ENCODE assay signal across 26 cellular contexts in the genomic region with DNA sequence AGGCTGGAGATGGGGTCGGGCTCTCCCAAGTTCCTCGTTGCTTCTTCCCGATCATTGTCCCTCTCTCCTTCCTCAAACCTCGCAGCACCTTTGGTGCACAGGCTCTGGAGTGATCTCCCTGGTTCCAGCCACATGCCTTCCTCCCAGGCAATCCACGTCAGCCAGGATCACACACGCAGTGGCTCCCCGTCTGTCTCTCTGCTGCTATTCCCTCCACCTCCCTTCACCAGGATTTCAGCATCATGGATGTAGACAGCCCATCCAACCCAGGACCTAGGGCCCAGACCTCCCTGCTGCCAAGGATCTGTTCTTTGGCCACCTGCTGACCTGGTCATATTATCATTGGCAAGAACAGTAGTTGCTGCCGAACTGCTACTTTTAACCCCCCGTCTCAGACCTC.
"Had no signal": no experiment of that assay in that cellular context is flagged by ENCODE, and none has a peak within 500 bp of the region (broad histone marks: within the 10 kb centered on the region; RNA-seq: fewer than 3 reads in every experiment).

No MANE protein-coding gene starts in this region.

- H3K4me1 Mint-ChIP-seq: naive B cell; naive thymus-derived CD8-positive, alpha-beta T cell; stimulated activated effector memory CD8-positive, alpha-beta T cell treated with anti-CD3 and anti-CD28 coated beads, Interleukin-12 subunit alpha, Interleukin-12 subunit beta, amount 100 ng/mL, for 72 hours had no signal

- H3K27ac ChIP-seq: neutrophil, pancreas, psoas muscle, right lobe of liver, sigmoid colon, stomach, thoracic aorta, thyroid gland, tibial nerve, upper lobe of left lung, vagina had no signal

- H3K4me1 ChIP-seq: pancreas, psoas muscle, right lobe of liver, sigmoid colon, stomach, thyroid gland, tibial nerve, upper lobe of left lung, vagina had no signal

- H3K36me3 ChIP-seq: neutrophil, pancreas, right lobe of liver, sigmoid colon, stomach, thoracic aorta, thyroid gland, tibial nerve, upper lobe of left lung, vagina had no signal

- H3K36me3 Mint-ChIP-seq: naive B cell; naive thymus-derived CD8-positive, alpha-beta T cell; stimulated activated effector memory CD8-positive, alpha-beta T cell treated with anti-CD3 and anti-CD28 coated beads, Interleukin-12 subunit alpha, Interleukin-12 subunit beta, amount 100 ng/mL, for 72 hours; stimulated activated naive B cell treated with anti-CD40 and anti-IgM and Interleukin-4, amounts not matched to agents 10 μg/mL and 1 μg/mL and 100 μg/mL, for 72 hours had no signal

- H3K9me3 ChIP-seq: neutrophil, pancreas, psoas muscle, right lobe of liver, sigmoid colon, stomach, thoracic aorta, thyroid gland, tibial nerve, upper lobe of left lung, vagina had no signal

- H3K27me3 ChIP-seq: neutrophil, pancreas, right lobe of liver, sigmoid colon, thyroid gland, upper lobe of left lung, vagina had no signal

- H3K4me3 Mint-ChIP-seq: naive B cell; naive thymus-derived CD8-positive, alpha-beta T cell; nephron; stimulated activated effector memory CD8-positive, alpha-beta T cell treated with anti-CD3 and anti-CD28 coated beads, Interleukin-12 subunit alpha, Interleukin-12 subunit beta, amount 100 ng/mL, for 72 hours; stimulated activated naive B cell treated with anti-CD40 and anti-IgM and Interleukin-4, amounts not matched to agents 10 μg/mL and 1 μg/mL and 100 μg/mL, for 72 hours; stimulated activated naive CD8-positive, alpha-beta T cell treated with anti-CD3 and anti-CD28 coated beads, Interleukin-15, Interleukin-2, amounts not matched to agents 100 ng/mL and 50 ng/mL, for 24 hours had no signal

- ATAC-seq: naive thymus-derived CD8-positive, alpha-beta T cell; pancreas; psoas muscle; right cardiac atrium; right lobe of liver; stimulated activated effector memory CD8-positive, alpha-beta T cell treated with anti-CD3 and anti-CD28 coated beads, Interleukin-12 subunit alpha, Interleukin-12 subunit beta, amount 100 ng/mL, for 72 hours; stimulated activated naive B cell treated with anti-CD40 and anti-IgM and Interleukin-4, amounts not matched to agents 10 μg/mL and 1 μg/mL and 100 μg/mL, for 72 hours had no signal

- H3K4me3 ChIP-seq: pancreas, psoas muscle, right lobe of liver, sigmoid colon, stomach, thoracic aorta, thyroid gland, tibial nerve, upper lobe of left lung, vagina had no signal

- H3K27ac Mint-ChIP-seq: naive thymus-derived CD8-positive, alpha-beta T cell; nephron; stimulated activated effector memory CD8-positive, alpha-beta T cell treated with anti-CD3 and anti-CD28 coated beads, Interleukin-12 subunit alpha, Interleukin-12 subunit beta, amount 100 ng/mL, for 72 hours; stimulated activated naive B cell treated with anti-CD40 and anti-IgM and Interleukin-4, amounts not matched to agents 10 μg/mL and 1 μg/mL and 100 μg/mL, for 72 hours; stimulated activated naive CD8-positive, alpha-beta T cell treated with anti-CD3 and anti-CD28 coated beads, Interleukin-15, Interleukin-2, amounts not matched to agents 100 ng/mL and 50 ng/mL, for 24 hours had no signal

- DNase-seq: naive B cell; nucleus accumbens; pancreas; psoas muscle; right cardiac atrium; right lobe of liver; sigmoid colon; small intestine; stimulated activated CD4-positive, alpha-beta T cell treated with anti-CD3 and anti-CD28 coated beads, Interleukin-15, amount 100 ng/mL, for 24 hours; stimulated activated CD4-positive, alpha-beta T cell treated with anti-CD3 and anti-CD28 coated beads, Interleukin-2, amount 100 ng/mL, for 24 hours; stimulated activated CD4-positive, alpha-beta T cell treated with anti-CD3 and anti-CD28 coated beads, Interleukin-2, amount 100 ng/mL, for 48 hours; stimulated activated CD4-positive, alpha-beta T cell treated with anti-CD3 and anti-CD28 coated beads, Interleukin-4, amount 100 ng/mL, for 24 hours; stimulated activated naive B cell treated with anti-CD40 and anti-IgM and Interleukin-4, amounts not matched to agents 10 μg/mL and 1 μg/mL and 100 μg/mL, for 72 hours; stimulated activated naive CD4-positive, alpha-beta T cell treated with Interleukin-2 at 50 U/mL for 16 hours; stomach; thyroid gland; trophoblast cell; upper lobe of left lung had no signal

- H3K9me3 Mint-ChIP-seq: naive B cell; naive thymus-derived CD8-positive, alpha-beta T cell; nephron; stimulated activated effector memory CD8-positive, alpha-beta T cell treated with anti-CD3 and anti-CD28 coated beads, Interleukin-12 subunit alpha, Interleukin-12 subunit beta, amount 100 ng/mL, for 72 hours; stimulated activated naive B cell treated with anti-CD40 and anti-IgM and Interleukin-4, amounts not matched to agents 10 μg/mL and 1 μg/mL and 100 μg/mL, for 72 hours; stimulated activated naive CD8-positive, alpha-beta T cell treated with anti-CD3 and anti-CD28 coated beads, Interleukin-15, Interleukin-2, amounts not matched to agents 100 ng/mL and 50 ng/mL, for 24 hours had no signal
